In the genomic region with DNA sequence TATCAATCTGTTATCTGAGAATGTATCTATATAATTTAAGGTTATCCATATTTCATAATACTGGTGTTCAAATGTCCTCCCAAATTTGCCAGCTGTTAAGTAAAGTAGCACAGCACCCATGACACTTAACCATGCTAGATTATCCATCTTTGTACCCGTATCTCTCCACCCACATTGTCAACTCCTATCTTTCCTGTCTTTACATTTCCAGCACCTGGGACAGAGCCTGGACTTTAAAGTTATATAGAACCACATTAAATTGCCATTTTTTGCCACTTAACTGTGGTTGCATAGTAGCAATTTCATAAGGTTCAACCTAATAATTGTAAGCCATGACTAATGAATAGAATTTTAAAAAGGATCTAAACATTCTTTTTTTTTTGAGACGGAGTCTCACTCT, we compare ENCODE assay signal across 9 cellular contexts.
"Had no signal": no experiment of that assay in that cellular context is flagged by ENCODE, and none has a peak within 500 bp of the region (broad histone marks: within the 10 kb centered on the region; RNA-seq: fewer than 3 reads in every experiment).

No MANE protein-coding gene starts in this region.

- H3K27ac Mint-ChIP-seq: IgD-negative memory B cell had no signal

- H3K27ac ChIP-seq: HL-60 had no signal

- H3K27me3 Mint-ChIP-seq: IgD-negative memory B cell had no signal

- H3K4me3 ChIP-seq: HAP-1, K562 had no signal

- FAIRE-seq: HepG2, K562 had no signal

- H3K4me3 Mint-ChIP-seq: IgD-negative memory B cell had no signal

- H3K4me1 Mint-ChIP-seq: IgD-negative memory B cell had no signal

- DNase-seq: GOT3, H7, KG1 had no signal

- H3K36me3 ChIP-seq: HAP-1 had no signal

- H3K36me3 Mint-ChIP-seq: IgD-negative memory B cell had no signal

- H3K9me3 ChIP-seq: HAP-1 had no signal

- ATAC-seq: HCT116, HepG2, K562 had no signal
